33 cellular contexts compared by ENCODE assay signal in the genomic region with DNA sequence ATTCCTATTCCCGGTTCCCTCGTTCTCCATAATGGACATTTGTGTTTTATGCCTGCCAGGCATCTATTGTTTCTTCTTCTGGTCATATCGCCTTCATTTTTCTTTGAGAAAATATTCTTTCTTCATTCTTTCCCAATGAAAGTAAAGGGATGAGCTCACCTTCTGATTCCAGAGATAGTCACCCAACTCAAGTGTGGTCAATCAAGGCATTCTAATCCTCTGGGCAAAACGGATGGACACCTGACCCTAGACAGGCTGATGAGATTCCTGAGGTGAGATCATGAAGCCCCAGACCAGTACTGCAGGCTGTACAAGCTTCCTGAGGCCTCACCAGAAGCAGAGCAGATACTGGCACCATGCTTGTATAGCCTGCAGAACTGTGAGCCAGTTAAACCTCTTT. TPM values are rescaled to one million over a fixed set of nuclear protein-coding genes. Genes with fewer than 3 reads are reported as not detected.
"Had no signal": no experiment of that assay in that cellular context is flagged by ENCODE, and none has a peak within 500 bp of the region (broad histone marks: within the 10 kb centered on the region; RNA-seq: fewer than 3 reads in every experiment).

No MANE protein-coding gene starts in this region.

- H3K36me3 ChIP-seq: colonic mucosa, esophagus squamous epithelium, gastroesophageal sphincter, heart right ventricle, WERI-Rb-1 had no signal

- DNase-seq: activated B cell treated with CpG ODN at 0.5 μM for 24 hours; activated CD4-positive, alpha-beta T cell treated with anti-CD3 and anti-CD28 coated beads for 48 hours; activated CD4-positive, alpha-beta T cell treated with anti-CD3 and anti-CD28 coated beads, Interleukin-2, amount 50 U/mL, for 1 hour; activated CD4-positive, alpha-beta T cell treated with anti-CD3 and anti-CD28 coated beads, Interleukin-2, amount 50 U/mL, for 48 hours; activated CD8-positive, alpha-beta memory T cell treated with anti-CD3 and anti-CD28 coated beads for 24 hours; activated CD8-positive, alpha-beta T cell treated with anti-CD3 and anti-CD28 coated beads for 36 hours; activated effector memory CD4-positive, alpha-beta T cell treated with Interleukin-2 at 50 U/mL for 16 hours; activated gamma-delta T cell treated with Interleukin-2 at 50 U/mL for 16 hours; activated naive CD4-positive, alpha-beta T cell treated with anti-CD3 and anti-CD28 coated beads, Interleukin-2, amount 50 U/mL, for 16 hours; activated naive CD4-positive, alpha-beta T cell treated with Interleukin-2 at 50 U/mL for 16 hours; activated T-cell treated with anti-CD3 and anti-CD28 coated beads, Interleukin-2, amount 50 U/mL, for 48 hours; amniotic stem cell; anterior cingulate cortex; caudate nucleus; cerebellar nuclear complex; colonic mucosa; effector CD8-positive, alpha-beta T cell; esophagus squamous epithelium; foreskin melanocyte; heart right ventricle; T-helper 1 cell; T-helper 17 cell; T1000; WERI-Rb-1 had no signal

- H3K27me3 ChIP-seq: colonic mucosa, esophagus squamous epithelium had no signal

- H3K27ac ChIP-seq: colonic mucosa, epithelial cell of prostate, esophagus squamous epithelium, gastroesophageal sphincter, heart right ventricle, WERI-Rb-1 had no signal

- FAIRE-seq: astrocyte, endometrium, endothelial cell of umbilical vein had no signal

- H3K4me3 Mint-ChIP-seq: activated B cell treated with CpG ODN at 0.5 μM for 24 hours; activated CD8-positive, alpha-beta T cell treated with anti-CD3 and anti-CD28 coated beads for 36 hours; activated naive CD8-positive, alpha-beta T cell; T-helper 17 cell; T-helper 2 cell treated with Interferon-gamma antibody and Interleukin-4, amounts not matched to agents 5 μg/mL and 100 μg/mL, for 36 hours had no signal

- H3K9me3 Mint-ChIP-seq: activated B cell treated with CpG ODN at 0.5 μM for 24 hours; activated CD8-positive, alpha-beta T cell treated with anti-CD3 and anti-CD28 coated beads for 36 hours; T-helper 2 cell treated with Interferon-gamma antibody and Interleukin-4, amounts not matched to agents 5 μg/mL and 100 μg/mL, for 36 hours had no signal

- H3K4me1 ChIP-seq: colonic mucosa had no signal

- ATAC-seq: activated CD4-positive, CD25-positive, alpha-beta regulatory T cell treated with anti-CD3 and anti-CD28 coated beads, Interleukin-2, amount 50 U/mL, for 24 hours; activated CD8-positive, alpha-beta T cell treated with anti-CD3 and anti-CD28 coated beads for 36 hours; gastroesophageal sphincter; heart right ventricle; T-helper 17 cell had no signal

- H3K27ac Mint-ChIP-seq: activated B cell treated with CpG ODN at 0.5 μM for 24 hours; activated CD8-positive, alpha-beta T cell treated with anti-CD3 and anti-CD28 coated beads for 36 hours; activated naive CD8-positive, alpha-beta T cell; T-helper 17 cell; T-helper 2 cell treated with Interferon-gamma antibody and Interleukin-4, amounts not matched to agents 5 μg/mL and 100 μg/mL, for 36 hours had no signal

- H3K9me3 ChIP-seq: colonic mucosa, esophagus squamous epithelium, gastroesophageal sphincter, heart right ventricle had no signal

- H3K4me3 ChIP-seq: colonic mucosa, esophagus squamous epithelium, gastroesophageal sphincter, heart right ventricle had no signal

- H3K36me3 Mint-ChIP-seq: activated naive CD8-positive, alpha-beta T cell had no signal

RNA-seq across cellular contexts. Expression of a gene that starts 52.8 kb away (rescaled TPM):
- total RNA-seq: activated B cell treated with CpG ODN at 0.5 μM for 24 hours, fibroblast of villous mesenchyme, gastroesophageal sphincter, T-helper 17 cell had no signal
